ENCODE assay signal across 23 cellular contexts in the genomic region with DNA sequence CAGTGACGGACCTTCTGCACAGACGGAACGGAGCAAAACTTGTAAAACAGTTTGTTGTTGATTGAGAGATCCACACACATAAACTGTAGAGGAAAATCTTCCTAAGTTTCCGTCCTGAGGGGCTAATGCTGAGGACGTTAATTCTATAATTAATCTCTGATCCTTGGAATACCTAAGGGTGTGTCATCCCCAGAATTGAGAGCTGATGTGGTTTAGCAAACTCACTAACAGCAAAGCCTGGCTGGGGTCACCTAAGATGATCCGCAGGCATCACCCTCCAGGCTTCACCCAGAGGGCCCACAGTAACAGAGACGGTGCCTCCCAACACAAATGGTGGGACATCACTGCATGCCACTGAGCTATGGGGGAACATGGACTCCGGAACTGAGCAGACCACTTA.
A peak's percentile ranks its signal among the peaks of the same experiment; 100 is the strongest.
DNase-seq lines count a peak whose midpoint lies in the region; ATAC-seq and TF ChIP-seq lines count a peak whose summit lies in the region.
"Had no signal": no experiment of that assay in that cellular context is flagged by ENCODE, and none has a peak within 500 bp of the region (broad histone marks: within the 10 kb centered on the region; RNA-seq: fewer than 3 reads in every experiment).

No MANE protein-coding gene starts in this region.

- H2BK15ac ChIP-seq in IMR-90 (ENCODE audit: low read depth, low read length): peak overlapping the region; percentile 64; the same call in 2 of the 3 replicates

- H3K27ac ChIP-seq in IMR-90 (ENCODE audit: insufficient read depth, low read length) (peak overlapping the region; percentile 90; the same call in 1 of the 2 replicates), trophoblast cell (ENCODE audit: low read depth, low read length) (peak overlapping the region; percentile 64)
- H3K27ac ChIP-seq: C4-2B, dorsolateral prefrontal cortex, KMS-11, spleen, VCaP had no signal

- no peak overlapping the region for H3K4me3 Mint-ChIP-seq in chondrocyte (ENCODE audit: unreplicated experiment)
- H3K4me3 Mint-ChIP-seq: activated CD4-positive, alpha-beta T cell treated with anti-CD3 and anti-CD28 coated beads, Interleukin-2, amount 10 ng/mL, durations not matched to agents 24 days and 14 days; activated naive CD4-positive, alpha-beta T cell treated with anti-CD3 and anti-CD28 coated beads for 36 hours; activated T-cell treated with anti-CD3 and anti-CD28 coated beads, Interleukin-2, amount 50 U/mL, for 72 hours; stimulated activated effector memory CD8-positive, alpha-beta T cell treated with anti-CD3 and anti-CD28 coated beads, Interleukin-12 subunit alpha, Interleukin-12 subunit beta, amount 100 ng/mL, for 72 hours had no signal

- H2BK20ac ChIP-seq in IMR-90 (ENCODE audit: low read depth, low read length): peak overlapping the region; percentile 95

- TF ChIP-seq CTCF in IMR-90 (conservative IDR thresholded peaks at IDR 0.05; ENCODE audit: low read depth, low read length): no peak
- no peak for TF ChIP-seq CTCF in chondrocyte (IDR thresholded peaks at IDR 0.05)

- no peak overlapping the region for H2AK9ac ChIP-seq in IMR-90 (replicated peaks; ENCODE audit: low read depth, low read length, poor library complexity)

- BruUV-seq in IMR-90 (replicated peaks; lab: Mats Ljungman, UMichigan): no TSS peak

- H4K20me1 ChIP-seq in IMR-90 (ENCODE audit: insufficient read depth, low read length): no peaks in the 10 kb centered on the region

- H2AFZ ChIP-seq in IMR-90 (replicated peaks; ENCODE audit: low read length, poor library complexity): no peak overlapping the region
- no peak overlapping the region for H2AFZ ChIP-seq in trophoblast cell (ENCODE audit: insufficient read depth, low read length, poor library complexity)

- TF ChIP-seq RAD21 in IMR-90 (IDR thresholded peaks at IDR 0.05; ENCODE audit: low read length): no peak

- H3K27ac Mint-ChIP-seq in chondrocyte (ENCODE audit: unreplicated experiment): peak overlapping the region; percentile 92
- H3K27ac Mint-ChIP-seq: activated CD4-positive, alpha-beta T cell treated with anti-CD3 and anti-CD28 coated beads, Interleukin-2, amount 10 ng/mL, durations not matched to agents 24 days and 14 days; activated naive CD4-positive, alpha-beta T cell treated with anti-CD3 and anti-CD28 coated beads for 36 hours; activated T-cell treated with anti-CD3 and anti-CD28 coated beads, Interleukin-2, amount 50 U/mL, for 72 hours; stimulated activated effector memory CD8-positive, alpha-beta T cell treated with anti-CD3 and anti-CD28 coated beads, Interleukin-12 subunit alpha, Interleukin-12 subunit beta, amount 100 ng/mL, for 72 hours had no signal

- H3K4me2 ChIP-seq in IMR-90 (ENCODE audit: low read depth, low read length): peak overlapping the region; percentile 31; the same call in 1 of the 2 replicates
- no peak overlapping the region for H3K4me2 ChIP-seq in trophoblast cell (ENCODE audit: low read length)
- H3K4me2 ChIP-seq: KMS-11 had no signal

- intact Hi-C loops in IMR-90 (cut with micrococcal nuclease): loop anchor here (5.0 kb wide), 1 partner anchor 174 kb away; a partner anchor contains a TSS

- no peaks in the 10 kb centered on the region for H3K27me3 Mint-ChIP-seq in chondrocyte (ENCODE audit: low read depth)
- H3K27me3 Mint-ChIP-seq: activated CD4-positive, alpha-beta T cell treated with anti-CD3 and anti-CD28 coated beads, Interleukin-2, amount 10 ng/mL, durations not matched to agents 24 days and 14 days had no signal

- H3K79me2 ChIP-seq in trophoblast cell (ENCODE audit: control insufficient read depth, insufficient read depth, low read length, poor library complexity): peaks cover 3% of the 10 kb centered on the region

- peak overlapping the region; percentile 83 for H3K14ac ChIP-seq in IMR-90 (replicated peaks; ENCODE audit: low read depth, low read length)
- peak overlapping the region; percentile 79 for H3K14ac ChIP-seq in trophoblast cell (ENCODE audit: low read length)

- H3K9me3 ChIP-seq in IMR-90 (ENCODE audit: control insufficient read depth, insufficient read depth, low read length) (no peaks in the 10 kb centered on the region), trophoblast cell (ENCODE audit: insufficient read depth, low read depth, low read length) (no peaks in the 10 kb centered on the region)
- H3K9me3 ChIP-seq: spleen had no signal

- H3K4ac ChIP-seq in IMR-90 (ENCODE audit: low read depth, low read length) (peak overlapping the region; percentile 90), trophoblast cell (ENCODE audit: low read depth, low read length) (peak overlapping the region; percentile 45)

- H3K36me3 ChIP-seq in IMR-90 (ENCODE audit: control insufficient read depth, insufficient read depth, low read length) (peaks cover 44% of the 10 kb centered on the region), trophoblast cell (ENCODE audit: control insufficient read depth in 1 of 2, insufficient read depth in 2 of 2, low read length in 2 of 2) (peaks cover 20 to 29% of the 10 kb centered on the region in 2 experiments)

- H3K23ac ChIP-seq in IMR-90 (ENCODE audit: low read depth, low read length): peak overlapping the region; percentile 31
- no peak overlapping the region for H3K23ac ChIP-seq in trophoblast cell (ENCODE audit: low read length)

- ATAC-seq in IMR-90 (ENCODE audit: low read depth): 0 out of 2 replicates have a peak, but pooled peaks have one; percentile 5
- ATAC-seq: activated T-cell treated with anti-CD3 and anti-CD28 coated beads, Interleukin-2, amount 50 U/mL, for 72 hours; stimulated activated effector memory CD8-positive, alpha-beta T cell treated with anti-CD3 and anti-CD28 coated beads, Interleukin-12 subunit alpha, Interleukin-12 subunit beta, amount 100 ng/mL, for 72 hours had no signal

- no peak for TF ChIP-seq POLR2A in IMR-90 (IDR thresholded peaks at IDR 0.05; ENCODE audit: low read depth, low read length)

- no peaks in the 10 kb centered on the region for H3K9me3 Mint-ChIP-seq in chondrocyte (ENCODE audit: low read depth)
- H3K9me3 Mint-ChIP-seq: activated CD4-positive, alpha-beta T cell treated with anti-CD3 and anti-CD28 coated beads, Interleukin-2, amount 10 ng/mL, durations not matched to agents 24 days and 14 days; activated naive CD4-positive, alpha-beta T cell treated with anti-CD3 and anti-CD28 coated beads for 36 hours; activated T-cell treated with anti-CD3 and anti-CD28 coated beads, Interleukin-2, amount 50 U/mL, for 72 hours; stimulated activated effector memory CD8-positive, alpha-beta T cell treated with anti-CD3 and anti-CD28 coated beads, Interleukin-12 subunit alpha, Interleukin-12 subunit beta, amount 100 ng/mL, for 72 hours had no signal

- peaks cover 73% of the 10 kb centered on the region for H3K4me1 Mint-ChIP-seq in chondrocyte (ENCODE audit: low read depth)
- H3K4me1 Mint-ChIP-seq: activated CD4-positive, alpha-beta T cell treated with anti-CD3 and anti-CD28 coated beads, Interleukin-2, amount 10 ng/mL, durations not matched to agents 24 days and 14 days; stimulated activated effector memory CD8-positive, alpha-beta T cell treated with anti-CD3 and anti-CD28 coated beads, Interleukin-12 subunit alpha, Interleukin-12 subunit beta, amount 100 ng/mL, for 72 hours had no signal

- no peak overlapping the region for H4K12ac ChIP-seq in trophoblast cell (ENCODE audit: low read depth, low read length)

- H3K56ac ChIP-seq in IMR-90 (ENCODE audit: extremely low read depth, insufficient read depth, low read length): peak overlapping the region; percentile 56; the same call in 1 of the 2 replicates

- H3K9ac ChIP-seq in IMR-90 (ENCODE audit: low read depth, low read length) (no peak overlapping the region), trophoblast cell (ENCODE audit: low read length) (no peak overlapping the region)
- H3K9ac ChIP-seq: KMS-11 had no signal

- no peaks in the 10 kb centered on the region for H3K27me3 ChIP-seq in IMR-90 (ENCODE audit: control insufficient read depth, insufficient read depth, low read length)
- H3K27me3 ChIP-seq in trophoblast cell (ENCODE audit: insufficient read depth, low read length): no peaks in the 10 kb centered on the region
- H3K27me3 ChIP-seq: dorsolateral prefrontal cortex, spleen had no signal

- POLR2A ChIA-PET in IMR-90 (lab: Charles Lee; ENCODE audit: unreplicated experiment): no interaction called here
- POLR2A ChIA-PET in HEK293T (lab: Yijun Ruan, JAX): no interaction called here

- peak overlapping the region; percentile 91 for H4K5ac ChIP-seq in IMR-90 (ENCODE audit: low read depth, low read length)

- peak overlapping the region; percentile 89 for H3K18ac ChIP-seq in IMR-90 (ENCODE audit: low read depth, low read length)
- peak overlapping the region; percentile 32 for H3K18ac ChIP-seq in trophoblast cell (ENCODE audit: low read length)

- H2AK5ac ChIP-seq in IMR-90 (ENCODE audit: low read depth, low read length) (peak overlapping the region; percentile 94), trophoblast cell (ENCODE audit: low read length) (no peak overlapping the region)

- H2BK120ac ChIP-seq in IMR-90 (ENCODE audit: low read depth, low read length): peak overlapping the region; percentile 76
- H2BK120ac ChIP-seq in trophoblast cell (ENCODE audit: insufficient read depth, low read length, poor library complexity): peak overlapping the region; percentile 67

- CTCF ChIA-PET in IMR-90 (lab: Yijun Ruan, JAX): interaction anchor here (0.5 to 0.7 kb wide), 2 partner anchors 10 to 164 kb away, joined by 3 to 4 read pairs; no protein-coding TSS in a partner anchor
- CTCF ChIA-PET in HEK293T (lab: Yijun Ruan, JAX): no interaction called here

- in situ Hi-C loops in IMR-90 (cut with MboI; ENCODE audit: low sequenced_read_pairs): no loop called here

- H4K8ac ChIP-seq in IMR-90 (ENCODE audit: low read depth in 2 of 2, low read length in 2 of 2) (peak overlapping the region; percentile 49 to 84), trophoblast cell (ENCODE audit: low read depth, low read length) (no peak overlapping the region)

- no peak overlapping the region for H3K4me3 ChIP-seq in IMR-90 (ENCODE audit: insufficient read depth, low read depth, low read length)
- H3K4me3 ChIP-seq in trophoblast cell (ENCODE audit: low read depth, low read length): no peak overlapping the region
- H3K4me3 ChIP-seq: dorsolateral prefrontal cortex, spleen had no signal

- DNase-seq in Daoy (ENCODE audit: low read depth) (peak; percentile 26), IMR-90 (no peak), chondrocyte (ENCODE audit: low spot score) (no peak), trophoblast cell (no peak), HEK293T (ENCODE audit: extremely low spot score) (no peak), activated gamma-delta T cell treated with Interleukin-2 at 50 U/mL for 16 hours (no peak)
- DNase-seq in activated CD8-positive, alpha-beta memory T cell treated with anti-CD3 and anti-CD28 coated beads, Interleukin-2, amount 50 U/mL, for 4 hours: no peak
- DNase-seq in central memory CD4-positive, alpha-beta T cell: no peak
- DNase-seq: activated CD4-positive, alpha-beta T cell treated with anti-CD3 and anti-CD28 coated beads, Interleukin-2, amount 10 ng/mL, durations not matched to agents 24 days and 14 days; activated naive CD4-positive, alpha-beta T cell treated with anti-CD3 and anti-CD28 coated beads for 36 hours; activated T-cell treated with anti-CD3 and anti-CD28 coated beads, Interleukin-2, amount 50 U/mL, for 72 hours; dorsolateral prefrontal cortex; glutamatergic neuron; kidney; MV-4-11; NCI-H2171; NCI-H524 treated with DMSO at 0.1 percent for 48 hours; spleen; stimulated activated CD4-positive, alpha-beta T cell treated with anti-CD3 and anti-CD28 coated beads, Interleukin-2, amount 100 ng/mL, for 48 hours had no signal

- H2BK5ac ChIP-seq in IMR-90 (ENCODE audit: low read depth, low read length, poor library complexity, severe bottlenecking): peak overlapping the region; percentile 59
- H2BK5ac ChIP-seq in trophoblast cell (ENCODE audit: low read depth, low read length, poor library complexity): peak overlapping the region; percentile 43

- no CpG with 5 or more reads among the region's 8 CpGs for WGBS in IMR-90 (ENCODE audit: extremely low coverage in 2 of 2, insufficient read length in 1 of 2), 2 experiments
- WGBS in trophoblast cell (ENCODE audit: extremely low coverage, insufficient coverage, insufficient read length): no CpG with 5 or more reads among the region's 8 CpGs

- peaks cover 28% of the 10 kb centered on the region for H3K36me3 Mint-ChIP-seq in chondrocyte (ENCODE audit: low read depth)
- H3K36me3 Mint-ChIP-seq: stimulated activated effector memory CD8-positive, alpha-beta T cell treated with anti-CD3 and anti-CD28 coated beads, Interleukin-12 subunit alpha, Interleukin-12 subunit beta, amount 100 ng/mL, for 72 hours had no signal

- peaks cover 13% of the 10 kb centered on the region for H3K4me1 ChIP-seq in IMR-90 (ENCODE audit: control insufficient read depth, insufficient read depth, low read length)
- H3K4me1 ChIP-seq in trophoblast cell (ENCODE audit: control insufficient read depth in 1 of 2, insufficient read depth in 2 of 2, low read length in 2 of 2): peaks cover 21 to 27% of the 10 kb centered on the region in 2 experiments
- H3K4me1 ChIP-seq: spleen had no signal

- H2BK12ac ChIP-seq in trophoblast cell (ENCODE audit: low read length): peak overlapping the region; percentile 74

- H3K79me1 ChIP-seq in IMR-90 (ENCODE audit: low read depth in 1 of 2, low read length in 2 of 2): peaks cover 35 to 48% of the 10 kb centered on the region in 2 experiments
- H3K79me1 ChIP-seq in trophoblast cell (ENCODE audit: low read length): peaks cover 14% of the 10 kb centered on the region

- H3K9me1 ChIP-seq in IMR-90 (ENCODE audit: insufficient read depth, low read length): peaks cover 10% of the 10 kb centered on the region

- H4K91ac ChIP-seq in IMR-90 (ENCODE audit: insufficient read depth, low read depth, low read length) (peak overlapping the region; percentile 84), trophoblast cell (ENCODE audit: low read depth, low read length) (peak overlapping the region; percentile 6)

- dilution Hi-C loops in IMR-90 (cut with HindIII; ENCODE audit: low sequenced_read_pairs, unreplicated experiment): no loop called here
